2 cellular contexts compared by ENCODE assay signal in genomic region chr7:37705976-37706375, GRCh38.
TF ChIP-seq lines count a peak whose summit lies in the region.

No MANE protein-coding gene starts in this region.

TF ChIP-seq in GM23338, 12 proteins besides CTCF, POLR2A, EP300 and RAD21:
- TF ChIP-seq CREB1 (CRISPR knock-in tag; IDR thresholded peaks at IDR 0.05; ENCODE audit: low read depth) (no peak), EZH2 (IDR thresholded peaks at IDR 0.05; ENCODE audit: low read depth, unreplicated experiment) (no peak), ZNF114 (CRISPR knock-in tag; IDR thresholded peaks at IDR 0.05) (no peak), REST (IDR thresholded peaks at IDR 0.05; ENCODE audit: unreplicated experiment) (no peak), JUNB (IDR thresholded peaks at IDR 0.05; ENCODE audit: unreplicated experiment) (no peak), POLR2AphosphoS5 (IDR thresholded peaks at IDR 0.05; ENCODE audit: low read depth) (no peak), NANOG (IDR thresholded peaks at IDR 0.05; ENCODE audit: borderline replicate concordance) (no peak), STAT1 (IDR thresholded peaks at IDR 0.05; ENCODE audit: unreplicated experiment) (no peak), ZNF462 (CRISPR knock-in tag; IDR thresholded peaks at IDR 0.05) (no peak), EZH2phosphoT487 (IDR thresholded peaks at IDR 0.05; ENCODE audit: unreplicated experiment) (no peak), ETS1 (IDR thresholded peaks at IDR 0.05) (no peak), ZNF331 (CRISPR knock-in tag; IDR thresholded peaks at IDR 0.05; ENCODE audit: low read depth) (no peak)

TF ChIP-seq in K562, 482 proteins besides CTCF, POLR2A, EP300 and RAD21:
- no peak for TF ChIP-seq CEBPG (CRISPR knock-in tag; IDR thresholded peaks at IDR 0.05)
- TF ChIP-seq CEBPG (tag; conservative IDR thresholded peaks at IDR 0.05 in 1 of 2, IDR thresholded peaks at IDR 0.05 in 1 of 2), result 0 out of 4 replicates have a peak, but pooled peaks of 1 of the 2 experiments have one; percentile 35
- TF ChIP-seq PKNOX1 (IDR thresholded peaks at IDR 0.05), result no peak
- TF ChIP-seq ZNF407 (IDR thresholded peaks at IDR 0.05; ENCODE audit: low read depth), result peak; percentile 76
- TF ChIP-seq POLR2B (IDR thresholded peaks at IDR 0.05; ENCODE audit: low read depth, partially characterized antibody), result no peak
TF ChIP-seq in K562: peak in this region for 2.
